ENCODE assay signal across 1 cellular context in the genomic region with DNA sequence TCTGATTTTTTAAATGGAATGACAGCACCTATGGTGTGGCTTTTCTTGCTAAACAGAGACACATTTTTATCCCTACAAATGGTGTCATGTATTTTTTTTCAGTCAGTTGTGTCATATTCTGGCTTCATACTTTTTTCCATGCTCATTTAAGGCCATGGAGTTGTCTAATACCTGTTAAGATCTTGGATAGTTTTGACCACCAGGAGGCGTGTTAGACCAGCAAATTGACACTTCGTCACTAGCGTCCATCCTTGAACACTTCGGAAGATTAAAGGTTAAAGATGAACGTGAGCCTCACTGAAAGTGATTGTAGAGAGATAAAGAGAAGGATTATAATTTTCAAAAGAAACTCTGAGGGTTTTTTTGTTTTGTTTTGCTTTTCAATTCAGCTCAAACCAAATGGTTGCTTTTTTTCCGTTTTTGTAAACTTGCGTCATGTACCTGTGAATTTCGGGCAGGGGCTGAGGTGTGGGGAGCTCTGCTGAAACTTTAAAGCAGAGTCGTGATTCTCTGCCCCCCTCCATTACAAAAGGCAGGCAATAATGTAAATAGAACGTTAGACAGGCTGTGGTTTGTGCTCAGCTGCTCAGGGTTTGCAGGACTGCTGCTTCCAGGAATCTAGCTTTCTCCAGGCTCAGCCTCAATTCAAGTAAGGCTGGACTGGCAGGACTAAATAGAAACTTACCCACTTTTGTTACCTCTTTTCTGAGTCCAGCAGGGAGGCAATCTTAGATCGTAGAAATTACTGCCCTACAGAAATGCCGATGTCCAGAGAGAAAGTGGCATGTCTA.
TF ChIP-seq lines count a peak whose summit lies in the region.

No MANE protein-coding gene starts in this region.

TF ChIP-seq in HepG2, 621 proteins besides CTCF, POLR2A, EP300 and RAD21 (continued from another document and continues in another):
- TF ChIP-seq CEBPZ (IDR thresholded peaks at IDR 0.05; ENCODE audit: low read length), result no peak
- TF ChIP-seq, protein P1, sequence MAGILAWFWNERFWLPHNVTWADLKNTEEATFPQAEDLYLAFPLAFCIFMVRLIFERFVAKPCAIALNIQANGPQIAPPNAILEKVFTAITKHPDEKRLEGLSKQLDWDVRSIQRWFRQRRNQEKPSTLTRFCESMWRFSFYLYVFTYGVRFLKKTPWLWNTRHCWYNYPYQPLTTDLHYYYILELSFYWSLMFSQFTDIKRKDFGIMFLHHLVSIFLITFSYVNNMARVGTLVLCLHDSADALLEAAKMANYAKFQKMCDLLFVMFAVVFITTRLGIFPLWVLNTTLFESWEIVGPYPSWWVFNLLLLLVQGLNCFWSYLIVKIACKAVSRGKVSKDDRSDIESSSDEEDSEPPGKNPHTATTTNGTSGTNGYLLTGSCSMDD (CRISPR knock-in tag; IDR thresholded peaks at IDR 0.05), result no peak
- no peak for TF ChIP-seq ZNF556 (CRISPR knock-in tag; IDR thresholded peaks at IDR 0.05; ENCODE audit: borderline replicate concordance)
- TF ChIP-seq GATA4 (IDR thresholded peaks at IDR 0.05; ENCODE audit: borderline replicate concordance, low read depth), result no peak
- TF ChIP-seq ZNF841 (CRISPR knock-in tag; IDR thresholded peaks at IDR 0.05; ENCODE audit: borderline replicate concordance), result no peak
- TF ChIP-seq KAT2B (IDR thresholded peaks at IDR 0.05; ENCODE audit: borderline replicate concordance, low read depth, low read length), result no peak
- TF ChIP-seq ARID3A (IDR thresholded peaks at IDR 0.05; ENCODE audit: low read depth, low read length), result peak; percentile 20; the same call in 1 of the 2 replicates
- TF ChIP-seq ZNF326 (CRISPR knock-in tag; IDR thresholded peaks at IDR 0.05; ENCODE audit: borderline replicate concordance), result no peak
- no peak for TF ChIP-seq MYC (CRISPR knock-in tag; IDR thresholded peaks at IDR 0.05; ENCODE audit: borderline replicate concordance)
- TF ChIP-seq ZNF407 (CRISPR knock-in tag; IDR thresholded peaks at IDR 0.05; ENCODE audit: not compliant biosample characterization), result no peak
- no peak for TF ChIP-seq REL (CRISPR knock-in tag; conservative IDR thresholded peaks at IDR 0.05)
- TF ChIP-seq ZNF850 (CRISPR knock-in tag; conservative IDR thresholded peaks at IDR 0.05), result no peak
- no peak for TF ChIP-seq ARNTL (CRISPR knock-in tag; IDR thresholded peaks at IDR 0.05)
- TF ChIP-seq, protein P2, sequence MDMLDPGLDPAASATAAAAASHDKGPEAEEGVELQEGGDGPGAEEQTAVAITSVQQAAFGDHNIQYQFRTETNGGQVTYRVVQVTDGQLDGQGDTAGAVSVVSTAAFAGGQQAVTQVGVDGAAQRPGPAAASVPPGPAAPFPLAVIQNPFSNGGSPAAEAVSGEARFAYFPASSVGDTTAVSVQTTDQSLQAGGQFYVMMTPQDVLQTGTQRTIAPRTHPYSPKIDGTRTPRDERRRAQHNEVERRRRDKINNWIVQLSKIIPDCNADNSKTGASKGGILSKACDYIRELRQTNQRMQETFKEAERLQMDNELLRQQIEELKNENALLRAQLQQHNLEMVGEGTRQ (IDR thresholded peaks at IDR 0.05; ENCODE audit: low read depth, low read length), result no peak
- TF ChIP-seq, protein P2 (CRISPR knock-in tag; IDR thresholded peaks at IDR 0.05; ENCODE audit: borderline replicate concordance), result no peak
- TF ChIP-seq ZNF350 (CRISPR knock-in tag; IDR thresholded peaks at IDR 0.05; ENCODE audit: borderline replicate concordance, low read depth), result no peak
- TF ChIP-seq, protein P3, sequence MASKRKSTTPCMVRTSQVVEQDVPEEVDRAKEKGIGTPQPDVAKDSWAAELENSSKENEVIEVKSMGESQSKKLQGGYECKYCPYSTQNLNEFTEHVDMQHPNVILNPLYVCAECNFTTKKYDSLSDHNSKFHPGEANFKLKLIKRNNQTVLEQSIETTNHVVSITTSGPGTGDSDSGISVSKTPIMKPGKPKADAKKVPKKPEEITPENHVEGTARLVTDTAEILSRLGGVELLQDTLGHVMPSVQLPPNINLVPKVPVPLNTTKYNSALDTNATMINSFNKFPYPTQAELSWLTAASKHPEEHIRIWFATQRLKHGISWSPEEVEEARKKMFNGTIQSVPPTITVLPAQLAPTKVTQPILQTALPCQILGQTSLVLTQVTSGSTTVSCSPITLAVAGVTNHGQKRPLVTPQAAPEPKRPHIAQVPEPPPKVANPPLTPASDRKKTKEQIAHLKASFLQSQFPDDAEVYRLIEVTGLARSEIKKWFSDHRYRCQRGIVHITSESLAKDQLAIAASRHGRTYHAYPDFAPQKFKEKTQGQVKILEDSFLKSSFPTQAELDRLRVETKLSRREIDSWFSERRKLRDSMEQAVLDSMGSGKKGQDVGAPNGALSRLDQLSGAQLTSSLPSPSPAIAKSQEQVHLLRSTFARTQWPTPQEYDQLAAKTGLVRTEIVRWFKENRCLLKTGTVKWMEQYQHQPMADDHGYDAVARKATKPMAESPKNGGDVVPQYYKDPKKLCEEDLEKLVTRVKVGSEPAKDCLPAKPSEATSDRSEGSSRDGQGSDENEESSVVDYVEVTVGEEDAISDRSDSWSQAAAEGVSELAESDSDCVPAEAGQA (IDR thresholded peaks at IDR 0.05; ENCODE audit: low read depth), result no peak
- TF ChIP-seq, protein P3 (CRISPR knock-in tag; IDR thresholded peaks at IDR 0.05; ENCODE audit: borderline replicate concordance), result no peak
- TF ChIP-seq RFXANK (CRISPR knock-in tag; IDR thresholded peaks at IDR 0.05), result no peak
- TF ChIP-seq, protein P4, sequence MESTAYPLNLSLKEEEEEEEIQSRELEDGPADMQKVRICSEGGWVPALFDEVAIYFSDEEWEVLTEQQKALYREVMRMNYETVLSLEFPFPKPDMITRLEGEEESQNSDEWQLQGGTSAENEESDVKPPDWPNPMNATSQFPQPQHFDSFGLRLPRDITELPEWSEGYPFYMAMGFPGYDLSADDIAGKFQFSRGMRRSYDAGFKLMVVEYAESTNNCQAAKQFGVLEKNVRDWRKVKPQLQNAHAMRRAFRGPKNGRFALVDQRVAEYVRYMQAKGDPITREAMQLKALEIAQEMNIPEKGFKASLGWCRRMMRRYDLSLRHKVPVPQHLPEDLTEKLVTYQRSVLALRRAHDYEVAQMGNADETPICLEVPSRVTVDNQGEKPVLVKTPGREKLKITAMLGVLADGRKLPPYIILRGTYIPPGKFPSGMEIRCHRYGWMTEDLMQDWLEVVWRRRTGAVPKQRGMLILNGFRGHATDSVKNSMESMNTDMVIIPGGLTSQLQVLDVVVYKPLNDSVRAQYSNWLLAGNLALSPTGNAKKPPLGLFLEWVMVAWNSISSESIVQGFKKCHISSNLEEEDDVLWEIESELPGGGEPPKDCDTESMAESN (CRISPR knock-in tag; conservative IDR thresholded peaks at IDR 0.05), result no peak
- no peak for TF ChIP-seq PCBP1 (IDR thresholded peaks at IDR 0.05; ENCODE audit: borderline replicate concordance, low read depth, low read length)
- no peak for TF ChIP-seq AKAP8 (CRISPR knock-in tag; IDR thresholded peaks at IDR 0.05)
